19 cellular contexts compared by ENCODE assay signal in genomic region chr17:63578027-63578768, GRCh38. TPM values are rescaled to one million over a fixed set of nuclear protein-coding genes. Genes with fewer than 3 reads are reported as not detected.
DNase-seq lines count a peak whose midpoint lies in the region; ATAC-seq and TF ChIP-seq lines count a peak whose summit lies in the region.
"Had no signal": no experiment of that assay in that cellular context is flagged by ENCODE, and none has a peak within 500 bp of the region (broad histone marks: within the 10 kb centered on the region; RNA-seq: fewer than 3 reads in every experiment).

No MANE protein-coding gene starts in this region.

- H3K27me3 Mint-ChIP-seq in activated CD4-positive, alpha-beta T cell treated with anti-CD3 and anti-CD28 coated beads, Interleukin-2, amount 10 ng/mL, durations not matched to agents 24 days and 14 days, result no peaks in the 10 kb centered on the region
- no peaks in the 10 kb centered on the region for H3K27me3 Mint-ChIP-seq in CD8-positive, alpha-beta memory T cell
- no peaks in the 10 kb centered on the region for H3K27me3 Mint-ChIP-seq in activated CD8-positive, alpha-beta T cell treated with anti-CD3 and anti-CD28 coated beads for 36 hours

- peaks cover 42% of the 10 kb centered on the region for H3K36me3 Mint-ChIP-seq in activated CD4-positive, alpha-beta T cell treated with anti-CD3 and anti-CD28 coated beads, Interleukin-2, amount 10 ng/mL, durations not matched to agents 24 days and 14 days (ENCODE audit: low read depth)
- peaks cover 10 to 70% (median 19%) of the 10 kb centered on the region in 3 donors for H3K36me3 Mint-ChIP-seq in CD8-positive, alpha-beta memory T cell
- H3K36me3 Mint-ChIP-seq in activated CD8-positive, alpha-beta T cell treated with anti-CD3 and anti-CD28 coated beads for 36 hours (ENCODE audit: low read depth), result peaks cover 12% of the 10 kb centered on the region

- ATAC-seq in activated CD8-positive, alpha-beta T cell treated with anti-CD3 and anti-CD28 coated beads for 36 hours, result no peak
- no peak for ATAC-seq in GM19023 (IDR thresholded peaks at IDR 0.05; ENCODE audit: unreplicated experiment)

- no peaks in the 10 kb centered on the region for H3K9me3 Mint-ChIP-seq in activated CD4-positive, alpha-beta T cell treated with anti-CD3 and anti-CD28 coated beads, Interleukin-2, amount 10 ng/mL, durations not matched to agents 24 days and 14 days
- H3K9me3 Mint-ChIP-seq in CD8-positive, alpha-beta memory T cell, result no peaks in the 10 kb centered on the region
- no peaks in the 10 kb centered on the region for H3K9me3 Mint-ChIP-seq in activated CD8-positive, alpha-beta T cell treated with anti-CD3 and anti-CD28 coated beads for 36 hours

- intact Hi-C loops in activated CD4-positive, alpha-beta T cell treated with anti-CD3 and anti-CD28 coated beads, Interleukin-2, amount 10 ng/mL, durations not matched to agents 24 days and 14 days (cut with micrococcal nuclease), result no loop called here
- intact Hi-C loops in activated CD8-positive, alpha-beta T cell treated with anti-CD3 and anti-CD28 coated beads for 36 hours (cut with micrococcal nuclease), result no loop called here

- no peak overlapping the region for H3K9ac ChIP-seq in parathyroid adenoma
- H3K9ac ChIP-seq: BLaER1 treated with 17β-estradiol and CSF1 and Interleukin-3, amounts not matched to agents 10 nM and 100 nM had no signal

- no peaks in the 10 kb centered on the region for H3K9me3 ChIP-seq in CD8-positive, alpha-beta memory T cell (ENCODE audit: low read length)
- H3K9me3 ChIP-seq in parathyroid adenoma (ENCODE audit: control insufficient read depth, low read length) (no peaks in the 10 kb centered on the region), MG63 (no peaks in the 10 kb centered on the region)
- H3K9me3 ChIP-seq: BLaER1 treated with 17β-estradiol and CSF1 and Interleukin-3, amounts not matched to agents 10 nM and 100 nM; Caco-2; SJCRH30 had no signal

- no peak for TF ChIP-seq CTCF in activated CD8-positive, alpha-beta T cell treated with anti-CD3 and anti-CD28 coated beads for 36 hours (IDR thresholded peaks at IDR 0.05)
- TF ChIP-seq CTCF in parathyroid adenoma (IDR thresholded peaks at IDR 0.05), result no peak

- H3K79me2 ChIP-seq in parathyroid adenoma, result peaks cover 25% of the 10 kb centered on the region

- H3K36me3 ChIP-seq in CD8-positive, alpha-beta memory T cell (ENCODE audit: insufficient read depth, low read length), result peaks cover 28% of the 10 kb centered on the region
- H3K36me3 ChIP-seq in parathyroid adenoma (ENCODE audit: control insufficient read depth, insufficient read depth, low read length) (no peaks in the 10 kb centered on the region), MG63 (peaks cover 47% of the 10 kb centered on the region)

- no peak overlapping the region for H3K4me2 ChIP-seq in parathyroid adenoma (ENCODE audit: low read length)
- H3K4me2 ChIP-seq: BLaER1 treated with 17β-estradiol and CSF1 and Interleukin-3, amounts not matched to agents 10 nM and 100 nM had no signal

- CTCF ChIA-PET in CD8-positive, alpha-beta memory T cell (lab: Charles Lee), result no interaction called here
- CTCF ChIA-PET in activated CD8-positive, alpha-beta T cell treated with anti-CD3 and anti-CD28 coated beads for 36 hours (lab: Charles Lee), result interaction anchor here (1.0 kb wide), 1 partner anchor 34 kb away, joined by 3 read pairs; no protein-coding TSS in a partner anchor

- H3K4me1 Mint-ChIP-seq in activated CD4-positive, alpha-beta T cell treated with anti-CD3 and anti-CD28 coated beads, Interleukin-2, amount 10 ng/mL, durations not matched to agents 24 days and 14 days, result peaks cover 10% of the 10 kb centered on the region
- peaks cover 23 to 39% (median 29%) of the 10 kb centered on the region in 3 donors for H3K4me1 Mint-ChIP-seq in CD8-positive, alpha-beta memory T cell
- peaks cover 10% of the 10 kb centered on the region for H3K4me1 Mint-ChIP-seq in activated CD8-positive, alpha-beta T cell treated with anti-CD3 and anti-CD28 coated beads for 36 hours (ENCODE audit: low read depth)

- POLR2A ChIA-PET in CD8-positive, alpha-beta memory T cell (lab: Charles Lee), result no interaction called here
- POLR2A ChIA-PET in activated CD8-positive, alpha-beta T cell treated with anti-CD3 and anti-CD28 coated beads for 36 hours (lab: Charles Lee), result no interaction called here

- H3K4me3 ChIP-seq in CD8-positive, alpha-beta memory T cell (ENCODE audit: low read length), result no peak overlapping the region
- H3K4me3 ChIP-seq in parathyroid adenoma (ENCODE audit: low read depth, low read length), result no peak overlapping the region
- no peak overlapping the region for H3K4me3 ChIP-seq in MG63
- H3K4me3 ChIP-seq: BLaER1 treated with 17β-estradiol and CSF1 and Interleukin-3, amounts not matched to agents 10 nM and 100 nM; SJCRH30 had no signal

- H3K27me3 ChIP-seq in CD8-positive, alpha-beta memory T cell (ENCODE audit: insufficient read depth, low read length, poor library complexity, severe bottlenecking), result no peaks in the 10 kb centered on the region
- H3K27me3 ChIP-seq in parathyroid adenoma (ENCODE audit: control insufficient read depth, insufficient read depth, low read length) (no peaks in the 10 kb centered on the region), MG63 (no peaks in the 10 kb centered on the region)
- H3K27me3 ChIP-seq: BLaER1 treated with 17β-estradiol and CSF1 and Interleukin-3, amounts not matched to agents 10 nM and 100 nM; SJCRH30 had no signal

- DNase-seq in activated CD4-positive, alpha-beta T cell treated with anti-CD3 and anti-CD28 coated beads, Interleukin-2, amount 10 ng/mL, durations not matched to agents 24 days and 14 days, result no peak
- no peak for DNase-seq in activated CD4-positive, alpha-beta T cell treated with anti-CD3 and anti-CD28 coated beads for 1 hour
- DNase-seq in CD8-positive, alpha-beta memory T cell, result no peak
- DNase-seq in activated CD8-positive, alpha-beta T cell treated with anti-CD3 and anti-CD28 coated beads for 36 hours, result no peak
- DNase-seq in NCI-H2107 (lab: John Stamatoyannopoulos, UW), result no peak
- no peak for DNase-seq in MG63
- DNase-seq: 8988T, Caco-2, H7, IMR-90, NCI-H146, NCI-H2081 treated with DMSO at 0.1 percent for 48 hours, NCI-H2227 treated with DMSO at 0.1 percent for 48 hours, NCI-H526, SJCRH30 had no signal

- no peak overlapping the region for H3K4me3 Mint-ChIP-seq in activated CD4-positive, alpha-beta T cell treated with anti-CD3 and anti-CD28 coated beads, Interleukin-2, amount 10 ng/mL, durations not matched to agents 24 days and 14 days
- H3K4me3 Mint-ChIP-seq in CD8-positive, alpha-beta memory T cell, result no peak overlapping the region
- H3K4me3 Mint-ChIP-seq in activated CD8-positive, alpha-beta T cell treated with anti-CD3 and anti-CD28 coated beads for 36 hours, result no peak overlapping the region

- no peak overlapping the region for H2AFZ ChIP-seq in parathyroid adenoma

- peak overlapping the region; percentile 54 for H3K27ac Mint-ChIP-seq in activated CD4-positive, alpha-beta T cell treated with anti-CD3 and anti-CD28 coated beads, Interleukin-2, amount 10 ng/mL, durations not matched to agents 24 days and 14 days
- peak overlapping the region in 6 of 8 donors; percentile 1 to 59 (median 45) for H3K27ac Mint-ChIP-seq in CD8-positive, alpha-beta memory T cell
- H3K27ac Mint-ChIP-seq in activated CD8-positive, alpha-beta T cell treated with anti-CD3 and anti-CD28 coated beads for 36 hours, result peak overlapping the region; percentile 22

- H3K27ac ChIP-seq in CD8-positive, alpha-beta memory T cell (ENCODE audit: low read depth, low read length), result no peak overlapping the region
- H3K27ac ChIP-seq in parathyroid adenoma, result peak overlapping the region; percentile 6
- H3K27ac ChIP-seq: BLaER1 treated with 17β-estradiol and CSF1 and Interleukin-3, amounts not matched to agents 10 nM and 100 nM; RWPE1; SJCRH30 had no signal

- no peaks in the 10 kb centered on the region for H3K4me1 ChIP-seq in CD8-positive, alpha-beta memory T cell (ENCODE audit: insufficient read depth, low read length)
- H3K4me1 ChIP-seq in parathyroid adenoma, result peaks cover 9% of the 10 kb centered on the region
- H3K4me1 ChIP-seq: BLaER1 treated with 17β-estradiol and CSF1 and Interleukin-3, amounts not matched to agents 10 nM and 100 nM; SJCRH30 had no signal

RNA-seq across cellular contexts. Expression of gene TACO1, which starts 22.5 kb away (rescaled TPM):
- 27.4 and 27.9 TPM in 2 replicates for total RNA-seq in activated CD4-positive, alpha-beta T cell treated with anti-CD3 and anti-CD28 coated beads, Interleukin-2, amount 10 ng/mL, durations not matched to agents 24 days and 14 days
- 10 to 100 TPM; 35.9 to 40.0 TPM for total RNA-seq in CD8-positive, alpha-beta memory T cell
- polyA plus RNA-seq in CD8-positive, alpha-beta memory T cell, result 18.3 TPM
- total RNA-seq in activated CD8-positive, alpha-beta T cell treated with anti-CD3 and anti-CD28 coated beads for 36 hours, result 10 to 100 TPM; 27.0 to 30.4 TPM
- 22.2 and 42.3 TPM in 2 replicates for total RNA-seq in MG63 (2014; rRNA removed; shearing (Covaris generic); ENCODE audit: low replicate concordance)

RNA-seq across cellular contexts. Expression of gene DCAF7, which starts 27.9 kb away (rescaled TPM):
- 113 and 115 TPM in 2 replicates for total RNA-seq in activated CD4-positive, alpha-beta T cell treated with anti-CD3 and anti-CD28 coated beads, Interleukin-2, amount 10 ng/mL, durations not matched to agents 24 days and 14 days
- 100 to 1,000 TPM in 1 of 2 experiments, 10 to 100 TPM in 1; 99.1 to 102 TPM for total RNA-seq in CD8-positive, alpha-beta memory T cell
- polyA plus RNA-seq in CD8-positive, alpha-beta memory T cell, result 82.5 TPM
- 100 to 1,000 TPM; 104 to 105 TPM for total RNA-seq in activated CD8-positive, alpha-beta T cell treated with anti-CD3 and anti-CD28 coated beads for 36 hours
- 7.5 and 21.6 TPM in 2 replicates for total RNA-seq in MG63 (2014; rRNA removed; shearing (Covaris generic); ENCODE audit: low replicate concordance)

RNA-seq across cellular contexts. Expression of gene MAP3K3, which starts 44.0 kb away (rescaled TPM):
- total RNA-seq in activated CD4-positive, alpha-beta T cell treated with anti-CD3 and anti-CD28 coated beads, Interleukin-2, amount 10 ng/mL, durations not matched to agents 24 days and 14 days, result 26.2 and 26.7 TPM in 2 replicates
- 10 to 100 TPM; 34.7 to 35.8 TPM for total RNA-seq in CD8-positive, alpha-beta memory T cell
- polyA plus RNA-seq in CD8-positive, alpha-beta memory T cell, result 50.3 TPM
- total RNA-seq in activated CD8-positive, alpha-beta T cell treated with anti-CD3 and anti-CD28 coated beads for 36 hours, result 10 to 100 TPM; 20.6 to 22.5 TPM
- 10.2 and 12.9 TPM in 2 replicates for total RNA-seq in MG63 (2014; rRNA removed; shearing (Covaris generic); ENCODE audit: low replicate concordance)

RNA-seq across cellular contexts. Expression of gene KCNH6, which starts 55.0 kb away (rescaled TPM):
- total RNA-seq in activated CD4-positive, alpha-beta T cell treated with anti-CD3 and anti-CD28 coated beads, Interleukin-2, amount 10 ng/mL, durations not matched to agents 24 days and 14 days, result not detected in 2 replicates
- not detected for total RNA-seq in CD8-positive, alpha-beta memory T cell
- polyA plus RNA-seq in CD8-positive, alpha-beta memory T cell, result not detected
- total RNA-seq in activated CD8-positive, alpha-beta T cell treated with anti-CD3 and anti-CD28 coated beads for 36 hours, result not detected
- not detected in 2 replicates for total RNA-seq in MG63 (2014; rRNA removed; shearing (Covaris generic); ENCODE audit: low replicate concordance)
- total RNA-seq: Caco-2, SJCRH30 had no signal
